Comparison of ENCODE assay signal across 26 cellular contexts in genomic region chr7:1813394-1814088, GRCh38.
DNase-seq lines count a peak whose midpoint lies in the region; ATAC-seq, FAIRE-seq and TF ChIP-seq lines count a peak whose summit lies in the region.
"Had no signal": no experiment of that assay in that cellular context is flagged by ENCODE, and none has a peak within 500 bp of the region (broad histone marks: within the 10 kb centered on the region; RNA-seq: fewer than 3 reads in every experiment).

No MANE protein-coding gene starts in this region.

- POLR2A ChIA-PET in SK-N-SH (lab: Yijun Ruan, JAX) (no interaction called here), HEK293 (lab: Yijun Ruan, JAX) (no interaction called here)

- no peak overlapping the region for H2BK5ac ChIP-seq in trophoblast cell (ENCODE audit: low read depth, low read length, poor library complexity)

- H3K36me3 Mint-ChIP-seq in type B pancreatic cell, result no peaks in the 10 kb centered on the region
- H3K36me3 Mint-ChIP-seq: activated CD4-positive, alpha-beta memory T cell treated with anti-CD3 and anti-CD28 coated beads for 36 hours; activated naive CD4-positive, alpha-beta T cell treated with anti-CD3 and anti-CD28 coated beads, Interleukin-2, amount 50 U/mL, for 72 hours; CD4-positive, CD25-positive, alpha-beta regulatory T cell; neural progenitor cell had no signal

- no peaks in the 10 kb centered on the region for H3K79me1 ChIP-seq in trophoblast cell (ENCODE audit: low read length)

- H2BK12ac ChIP-seq in trophoblast cell (ENCODE audit: low read length), result no peak overlapping the region

- no peak for TF ChIP-seq EP300 in SK-N-SH (IDR thresholded peaks at IDR 0.05; ENCODE audit: borderline replicate concordance in 1 of 2, low read depth in 1 of 2, low read length in 1 of 2)

- H3K4me1 ChIP-seq in SK-N-SH (ENCODE audit: control insufficient read depth in 1 of 2, insufficient read depth in 2 of 2, low read depth in 1 of 2, low read length in 1 of 2) (peaks cover 0 to 58% of the 10 kb centered on the region in 2 experiments; a peak in 1 of 4 replicates), HEK293 (ENCODE audit: control insufficient read depth, insufficient read depth, low read length) (no peaks in the 10 kb centered on the region), kidney (ENCODE audit: control insufficient read depth in 1 of 2, insufficient read depth in 1 of 2, low read depth in 1 of 2, low read length in 2 of 2) (peaks cover 0 to 3% of the 10 kb centered on the region in 2 donors), trophoblast cell (ENCODE audit: control insufficient read depth in 1 of 2, insufficient read depth in 2 of 2, low read length in 2 of 2) (peaks cover 2 to 7% of the 10 kb centered on the region in 2 experiments)

- no peak overlapping the region for H2AFZ ChIP-seq in SK-N-SH (ENCODE audit: low read depth)
- H2AFZ ChIP-seq in trophoblast cell (ENCODE audit: insufficient read depth, low read length, poor library complexity), result no peak overlapping the region
- H2AFZ ChIP-seq: GM23338, neural progenitor cell had no signal

- H2BK120ac ChIP-seq in trophoblast cell (ENCODE audit: insufficient read depth, low read length, poor library complexity), result no peak overlapping the region

- no peak overlapping the region for H3K14ac ChIP-seq in trophoblast cell (ENCODE audit: low read length)

- DNase-seq in SK-N-SH (peak; percentile 54), kidney (peak; percentile 54), type B pancreatic cell (ENCODE audit: extremely low spot score, unreplicated experiment) (peak; percentile 65), Right ventricle myocardium inferior (ENCODE audit: missing footprints) (no peak), NCI-H1092 (lab: John Stamatoyannopoulos, UW) (no peak), trophoblast cell (no peak)
- DNase-seq: activated CD4-positive, alpha-beta memory T cell treated with anti-CD3 and anti-CD28 coated beads for 36 hours; amygdala; Calu3; CD4-positive, CD25-positive, alpha-beta regulatory T cell; DMS79 treated with DMSO at 0.1 percent for 48 hours; left ventricle myocardium inferior; NCI-H1105; NCI-H187; stimulated activated CD4-positive, alpha-beta T cell treated with anti-CD3 and anti-CD28 coated beads, Interleukin-2, amount 100 ng/mL, for 24 hours had no signal

- H3K4me3 ChIP-seq in SK-N-SH (ENCODE audit: low read depth in 2 of 2, low read length in 1 of 2), result no peak overlapping the region
- H3K4me3 ChIP-seq in HEK293 (ENCODE audit: low read depth, low read length), result no peak overlapping the region
- no peak overlapping the region for H3K4me3 ChIP-seq in kidney (ENCODE audit: low read length in 2 of 2)
- H3K4me3 ChIP-seq in trophoblast cell (ENCODE audit: low read depth, low read length), result no peak overlapping the region
- H3K4me3 ChIP-seq: GM23338, left ventricle myocardium inferior, neural progenitor cell, tibial artery had no signal

- intact Hi-C loops in kidney (cut with DNase I) (no loop called here), Right ventricle myocardium inferior (cut with DNase I) (loop anchor here (10.0 kb wide), 2 partner anchors 111 to 531 kb away; no protein-coding TSS in a partner anchor)

- peaks cover 5% of the 10 kb centered on the region for H3K27me3 Mint-ChIP-seq in type B pancreatic cell
- H3K27me3 Mint-ChIP-seq: activated CD4-positive, alpha-beta memory T cell treated with anti-CD3 and anti-CD28 coated beads for 36 hours; CD4-positive, CD25-positive, alpha-beta regulatory T cell had no signal

- H3K9me3 Mint-ChIP-seq in type B pancreatic cell, result no peaks in the 10 kb centered on the region
- H3K9me3 Mint-ChIP-seq: activated CD4-positive, alpha-beta memory T cell treated with anti-CD3 and anti-CD28 coated beads for 36 hours; activated naive CD4-positive, alpha-beta T cell treated with anti-CD3 and anti-CD28 coated beads, Interleukin-2, amount 50 U/mL, for 72 hours; activated T-helper 2 cell treated with anti-CD3 and anti-CD28 coated beads, Interferon-gamma antibody, Interleukin-2, Interleukin-4, amounts not matched to agents 10 μg/mL and 5 μg/mL and 100 μg/mL, durations not matched to agents 14 hours and 24 hours and 36 hours; CD4-positive, CD25-positive, alpha-beta regulatory T cell; GM23338; neural progenitor cell; T-helper 1 cell treated with Interleukin-12 subunit alpha and Interleukin-12 subunit beta and Interleukin-4 antibody, amounts not matched to agents 30 μg/mL and 1 μg/mL, for 36 hours had no signal

- ATAC-seq in SK-N-SH treated with all-trans-retinoic acid at 6 μM for 48 hours (no peak), Right ventricle myocardium inferior (no peak)
- ATAC-seq: activated CD4-positive, CD25-positive, alpha-beta regulatory T cell treated with anti-CD3 and anti-CD28 coated beads, Interleukin-2, amount 50 U/mL, for 24 hours; activated naive CD4-positive, alpha-beta T cell treated with anti-CD3 and anti-CD28 coated beads, Interleukin-2, amount 50 U/mL, for 72 hours had no signal

- H3F3A ChIP-seq in SK-N-SH (replicated peaks; ENCODE audit: insufficient read depth), result no peaks in the 10 kb centered on the region

- H3K18ac ChIP-seq in trophoblast cell (ENCODE audit: low read length), result no peak overlapping the region

- H3K9me3 ChIP-seq in SK-N-SH (no peaks in the 10 kb centered on the region), HEK293 (ENCODE audit: control insufficient read depth, insufficient read depth, low read depth, low read length) (no peaks in the 10 kb centered on the region), kidney (ENCODE audit: control insufficient read depth in 1 of 2, low read length in 2 of 2) (no peaks in the 10 kb centered on the region), trophoblast cell (ENCODE audit: insufficient read depth, low read depth, low read length) (peaks cover 5% of the 10 kb centered on the region)
- H3K9me3 ChIP-seq: left ventricle myocardium inferior, tibial artery had no signal

- H3K9ac ChIP-seq in SK-N-SH (no peak overlapping the region), kidney (ENCODE audit: low read length in 2 of 2) (no peak overlapping the region), trophoblast cell (ENCODE audit: low read length) (no peak overlapping the region)
- H3K9ac ChIP-seq: neural progenitor cell had no signal

- peaks cover 18% of the 10 kb centered on the region for H3K4me1 Mint-ChIP-seq in type B pancreatic cell (ENCODE audit: unreplicated experiment)

- no peak for FAIRE-seq in kidney (lab: Jason Lieb, UNC)
- FAIRE-seq: TTC549 had no signal

- H3K27ac Mint-ChIP-seq in type B pancreatic cell, result no peak overlapping the region
- H3K27ac Mint-ChIP-seq: activated CD4-positive, alpha-beta memory T cell treated with anti-CD3 and anti-CD28 coated beads for 36 hours; activated T-helper 2 cell treated with anti-CD3 and anti-CD28 coated beads, Interferon-gamma antibody, Interleukin-2, Interleukin-4, amounts not matched to agents 10 μg/mL and 5 μg/mL and 100 μg/mL, durations not matched to agents 14 hours and 24 hours and 36 hours; CD4-positive, CD25-positive, alpha-beta regulatory T cell; GM23338; neural progenitor cell; T-helper 1 cell treated with Interleukin-12 subunit alpha and Interleukin-12 subunit beta and Interleukin-4 antibody, amounts not matched to agents 30 μg/mL and 1 μg/mL, for 36 hours had no signal

- H4K91ac ChIP-seq in trophoblast cell (ENCODE audit: low read depth, low read length), result no peak overlapping the region

- H3K4me2 ChIP-seq in SK-N-SH (no peak overlapping the region), trophoblast cell (ENCODE audit: low read length) (no peak overlapping the region)
- H3K4me2 ChIP-seq: GM23338 had no signal

- H4K20me1 ChIP-seq in SK-N-SH (ENCODE audit: insufficient read depth), result no peaks in the 10 kb centered on the region

- H3K27ac ChIP-seq in SK-N-SH (ENCODE audit: low read depth in 2 of 2, low read length in 1 of 2), result peak overlapping the region in 1 of 2 experiments; percentile 77; a peak in 1 of 4 replicates
- no peak overlapping the region for H3K27ac ChIP-seq in HEK293 (ENCODE audit: extremely low read depth, low read depth, low read length)
- no peak overlapping the region for H3K27ac ChIP-seq in kidney (ENCODE audit: low read depth in 2 of 2, low read length in 2 of 2)
- no peak overlapping the region for H3K27ac ChIP-seq in trophoblast cell (ENCODE audit: low read depth, low read length)
- H3K27ac ChIP-seq: epithelial cell of prostate, left ventricle myocardium inferior, neural progenitor cell, tibial artery had no signal

- TF ChIP-seq RAD21 in SK-N-SH (IDR thresholded peaks at IDR 0.05; ENCODE audit: low read length), result no peak

- no peak overlapping the region for H3K4ac ChIP-seq in trophoblast cell (ENCODE audit: low read depth, low read length)

- H3K27me3 ChIP-seq in SK-N-SH (ENCODE audit: insufficient read depth) (no peaks in the 10 kb centered on the region), trophoblast cell (ENCODE audit: insufficient read depth, low read length) (no peaks in the 10 kb centered on the region)
- H3K27me3 ChIP-seq: neural progenitor cell had no signal

- H3K4me3 Mint-ChIP-seq in type B pancreatic cell, result no peak overlapping the region
- H3K4me3 Mint-ChIP-seq: activated CD4-positive, alpha-beta memory T cell treated with anti-CD3 and anti-CD28 coated beads for 36 hours; CD4-positive, CD25-positive, alpha-beta regulatory T cell; GM23338; neural progenitor cell; T-helper 1 cell treated with Interleukin-12 subunit alpha and Interleukin-12 subunit beta and Interleukin-4 antibody, amounts not matched to agents 30 μg/mL and 1 μg/mL, for 36 hours had no signal

- no peak overlapping the region for H2AK5ac ChIP-seq in trophoblast cell (ENCODE audit: low read length)

- H3K79me2 ChIP-seq in SK-N-SH (ENCODE audit: insufficient read depth) (no peaks in the 10 kb centered on the region), trophoblast cell (ENCODE audit: control insufficient read depth, insufficient read depth, low read length, poor library complexity) (no peaks in the 10 kb centered on the region)

- H3K9me2 ChIP-seq in SK-N-SH, result no peaks in the 10 kb centered on the region

- no peak overlapping the region for H4K8ac ChIP-seq in trophoblast cell (ENCODE audit: low read depth, low read length)

- TF ChIP-seq CTCF in SK-N-SH (IDR thresholded peaks at IDR 0.05), result no peak
- peak; percentile 48 for TF ChIP-seq CTCF in HEK293 (tag by site-specific recombination; IDR thresholded peaks at IDR 0.05)
- TF ChIP-seq CTCF in kidney (IDR thresholded peaks at IDR 0.05; ENCODE audit: borderline replicate concordance, extremely low read depth, insufficient read depth), result no peak
- no peak for TF ChIP-seq CTCF in type B pancreatic cell (conservative IDR thresholded peaks at IDR 0.05)

- H3K36me3 ChIP-seq in SK-N-SH (replicated peaks in 1 of 2; ENCODE audit: control insufficient read depth in 1 of 2, insufficient read depth in 2 of 2, low read length in 1 of 2), result no peaks in the 10 kb centered on the region
- no peaks in the 10 kb centered on the region for H3K36me3 ChIP-seq in HEK293 (ENCODE audit: control insufficient read depth in 2 of 2, insufficient read depth in 1 of 2, low read length in 2 of 2)
- H3K36me3 ChIP-seq in kidney (ENCODE audit: control insufficient read depth in 1 of 2, insufficient read depth in 2 of 2, low read length in 2 of 2), result no peaks in the 10 kb centered on the region
- peaks cover 0 to 2% of the 10 kb centered on the region in 2 experiments for H3K36me3 ChIP-seq in trophoblast cell (ENCODE audit: control insufficient read depth in 1 of 2, insufficient read depth in 2 of 2, low read length in 2 of 2)
- H3K36me3 ChIP-seq: neural progenitor cell had no signal

- 93% methylated on average over 16 of the region's 18 CpGs for WGBS in SK-N-SH (ENCODE audit: low lambda C conversion rate)
- no CpG with 5 or more reads among the region's 18 CpGs for WGBS in trophoblast cell (ENCODE audit: extremely low coverage, insufficient coverage, insufficient read length)

- CTCF ChIA-PET in SK-N-SH (lab: Yijun Ruan, JAX) (interaction anchor here (0.6 to 2.1 kb wide), 30 partner anchors 10 to 534 kb away, joined by 3 to 12 read pairs (median 4); no protein-coding TSS in a partner anchor), HEK293 (lab: Yijun Ruan, JAX) (interaction anchor here (0.6 to 0.7 kb wide), 2 partner anchors 119 to 329 kb away, joined by 3 read pairs; no protein-coding TSS in a partner anchor)

- H4K12ac ChIP-seq in trophoblast cell (ENCODE audit: low read depth, low read length), result no peak overlapping the region

- no peak overlapping the region for H3K23ac ChIP-seq in trophoblast cell (ENCODE audit: low read length)

Comparison
In these comparisons a context has a peak if more than half of its experiments do, and no peak if none do; other contexts are left out.
1. DNase-seq: peak in SK-N-SH (single experiment), kidney (single experiment) and type B pancreatic cell (single experiment); none in Right ventricle myocardium inferior (single experiment), NCI-H1092 (single experiment) and trophoblast cell (0 of 2).
2. Of the 4 proteins assayed by ChIP-seq in both HEK293 and SK-N-SH: peak only in HEK293: CTCF; only in SK-N-SH: none; in both: none; in neither: 3.